ENCODE assay signal across 1 cellular context in genomic region chr13:111280666-111281577, GRCh38.
A peak's percentile ranks its signal among the peaks of the same experiment; 100 is the strongest.
TF ChIP-seq lines count a peak whose summit lies in the region.

No MANE protein-coding gene starts in this region.

TF ChIP-seq in IMR-90, 13 proteins besides CTCF, POLR2A, EP300 and RAD21:
- TF ChIP-seq, protein P1, sequence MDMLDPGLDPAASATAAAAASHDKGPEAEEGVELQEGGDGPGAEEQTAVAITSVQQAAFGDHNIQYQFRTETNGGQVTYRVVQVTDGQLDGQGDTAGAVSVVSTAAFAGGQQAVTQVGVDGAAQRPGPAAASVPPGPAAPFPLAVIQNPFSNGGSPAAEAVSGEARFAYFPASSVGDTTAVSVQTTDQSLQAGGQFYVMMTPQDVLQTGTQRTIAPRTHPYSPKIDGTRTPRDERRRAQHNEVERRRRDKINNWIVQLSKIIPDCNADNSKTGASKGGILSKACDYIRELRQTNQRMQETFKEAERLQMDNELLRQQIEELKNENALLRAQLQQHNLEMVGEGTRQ (IDR thresholded peaks at IDR 0.05; ENCODE audit: low read depth, low read length), result no peak
- TF ChIP-seq ELK1 (IDR thresholded peaks at IDR 0.05; ENCODE audit: borderline replicate concordance, low read depth, low read length), result no peak
- TF ChIP-seq SMC3 (IDR thresholded peaks at IDR 0.05; ENCODE audit: low read depth, low read length), result no peak
- TF ChIP-seq MXI1 (IDR thresholded peaks at IDR 0.05; ENCODE audit: borderline replicate concordance, low read depth, low read length), result no peak
- peak; percentile 43; the same call in 1 of the 2 replicates for TF ChIP-seq FOS (IDR thresholded peaks at IDR 0.05; ENCODE audit: low read depth, low read length)
- no peak for TF ChIP-seq RCOR1 (IDR thresholded peaks at IDR 0.05; ENCODE audit: insufficient replicate concordance, low read length)
- TF ChIP-seq CEBPB (IDR thresholded peaks at IDR 0.05; ENCODE audit: low read depth, low read length), result 0 out of 2 replicates have a peak, but pooled peaks have one; percentile 4
- peak; percentile 29; the same call in 1 of the 2 replicates for TF ChIP-seq MAFK (IDR thresholded peaks at IDR 0.05; ENCODE audit: low read depth, low read length)
- peak; percentile 59; the same call in 1 of the 2 replicates for TF ChIP-seq NFE2L2 (IDR thresholded peaks at IDR 0.05; ENCODE audit: low read depth, low read length)
- 0 out of 2 replicates have a peak, but pooled peaks have one; percentile 31 for TF ChIP-seq BHLHE40 (IDR thresholded peaks at IDR 0.05; ENCODE audit: low read depth, low read length)
- TF ChIP-seq MAZ (IDR thresholded peaks at IDR 0.05; ENCODE audit: borderline replicate concordance, low read depth, low read length), result no peak
- no peak for TF ChIP-seq RFX5 (IDR thresholded peaks at IDR 0.05; ENCODE audit: low read depth, low read length)
- no peak for TF ChIP-seq CHD1 (IDR thresholded peaks at IDR 0.05; ENCODE audit: low read depth, low read length)
